In the genomic region with DNA sequence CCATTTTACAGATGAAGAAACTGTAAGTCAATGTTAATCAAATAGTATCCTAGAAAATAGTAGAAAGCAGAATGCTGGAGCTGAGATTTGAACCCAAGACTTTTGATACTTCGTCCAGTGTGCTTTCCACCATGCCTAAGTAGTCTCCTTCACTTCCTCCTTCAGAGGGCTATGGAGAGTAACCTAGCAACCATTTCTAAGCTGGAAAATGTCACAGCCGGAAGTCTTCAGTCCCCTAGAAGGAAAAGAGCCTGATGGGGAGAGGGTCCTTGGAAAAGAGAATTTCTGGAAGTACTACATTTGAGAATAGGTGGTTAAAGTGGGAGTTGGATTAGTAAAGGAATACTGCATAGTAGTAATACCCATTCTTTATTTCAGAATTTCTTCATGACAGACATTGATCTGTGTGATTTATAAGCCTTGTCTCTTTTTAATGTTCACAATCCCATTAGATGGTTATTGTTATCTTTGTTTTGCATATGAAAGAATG, we compare ENCODE assay signal across 24 cellular contexts. TPM values are rescaled to one million over a fixed set of nuclear protein-coding genes. Genes with fewer than 3 reads are reported as not detected.
A peak's percentile ranks its signal among the peaks of the same experiment; 100 is the strongest.
DNase-seq lines count a peak whose midpoint lies in the region; ATAC-seq, FAIRE-seq and TF ChIP-seq lines count a peak whose summit lies in the region.
"Had no signal": no experiment of that assay in that cellular context is flagged by ENCODE, and none has a peak within 500 bp of the region (broad histone marks: within the 10 kb centered on the region; RNA-seq: fewer than 3 reads in every experiment).

No MANE protein-coding gene starts in this region.

- H3K18ac ChIP-seq in H1 (ENCODE audit: extremely low read depth, low read length) = no peak overlapping the region

- BruUV-seq in MCF 10A (replicated peaks; lab: Mats Ljungman, UMichigan) = no TSS peak

- H4K91ac ChIP-seq in H1 (replicated peaks; ENCODE audit: insufficient read length, low read length) = no peak overlapping the region

- H3K36me3 ChIP-seq in GM23338 (ENCODE audit: insufficient read depth) (no peaks in the 10 kb centered on the region), HUES6 (ENCODE audit: control insufficient read depth, insufficient read depth, low read length) (no peaks in the 10 kb centered on the region), H1 (ENCODE audit: control insufficient read depth in 2 of 4, insufficient read depth in 4 of 4, low read length in 3 of 4) (no peaks in the 10 kb centered on the region)
- H3K36me3 ChIP-seq: BE2C had no signal

- H3K4ac ChIP-seq in H1 (replicated peaks; ENCODE audit: insufficient read length, low read depth, low read length) = no peak overlapping the region

- no peaks in the 10 kb centered on the region for H3K79me2 ChIP-seq in GM23338 (replicated peaks; ENCODE audit: insufficient read depth)
- H3K79me2 ChIP-seq in H1 (ENCODE audit: control insufficient read depth in 1 of 2, insufficient read depth in 2 of 2, low read length in 2 of 2) = no peaks in the 10 kb centered on the region

- H3K27me3 Mint-ChIP-seq in GM23338 (ENCODE audit: insufficient read depth, low read depth, poor library complexity) = peaks cover 6% of the 10 kb centered on the region
- no peaks in the 10 kb centered on the region for H3K27me3 Mint-ChIP-seq in neural crest cell (ENCODE audit: low read depth)
- H3K27me3 Mint-ChIP-seq in MCF 10A (ENCODE audit: insufficient read depth, unreplicated experiment) = no peaks in the 10 kb centered on the region

- H4K5ac ChIP-seq in H1 (ENCODE audit: insufficient read length, low read depth, low read length) = no peak overlapping the region

- no peak overlapping the region for H3K14ac ChIP-seq in H1 (ENCODE audit: insufficient read length)

- no peak overlapping the region for H2AFZ ChIP-seq in GM23338
- H2AFZ ChIP-seq in H1 (ENCODE audit: low read length) = no peak overlapping the region
- H2AFZ ChIP-seq: GM23248 had no signal

- no peaks in the 10 kb centered on the region for H3K27me3 ChIP-seq in GM23338 (ENCODE audit: insufficient read depth)
- H3K27me3 ChIP-seq in HUES6 (ENCODE audit: control insufficient read depth, insufficient read depth, low read length) = no peaks in the 10 kb centered on the region
- H3K27me3 ChIP-seq in H1 (replicated peaks in 1 of 4; ENCODE audit: control insufficient read depth in 3 of 4, extremely low read depth in 1 of 4, insufficient read depth in 3 of 4, low read length in 3 of 4) = no peaks in the 10 kb centered on the region
- H3K27me3 ChIP-seq: BE2C had no signal

- no peaks in the 10 kb centered on the region for H3K9me2 ChIP-seq in GM23338 (ENCODE audit: insufficient read depth)

- H3K9me3 Mint-ChIP-seq in GM23338 (no peaks in the 10 kb centered on the region), neural crest cell (no peaks in the 10 kb centered on the region), MCF 10A (ENCODE audit: unreplicated experiment) (no peaks in the 10 kb centered on the region)

- no peak overlapping the region for H3K9ac ChIP-seq in HUES6 (ENCODE audit: low read length)
- no peak overlapping the region for H3K9ac ChIP-seq in H1 (replicated peaks in 1 of 4; ENCODE audit: extremely low read depth in 1 of 4, low read depth in 3 of 4, low read length in 3 of 4)
- H3K9ac ChIP-seq: GM23248 had no signal

- FAIRE-seq in H1 (lab: Jason Lieb, UNC) = peak; percentile 42
- FAIRE-seq: A204.1, G401.6, GM12891 had no signal

- no peak for TF ChIP-seq POLR2A in H1 (IDR thresholded peaks at IDR 0.05; ENCODE audit: control extremely low read depth in 1 of 2, low read depth in 2 of 2, low read length in 2 of 2)

- CTCF ChIA-PET in H1 (lab: Charles Lee; ENCODE audit: partially characterized antibody) (interaction anchor here (0.7 to 6.7 kb wide), 13 partner anchors 11 to 188 kb away, joined by 3 to 50 read pairs (median 5); a partner anchor contains a TSS), MCF 10A (lab: Yijun Ruan, JAX) (interaction anchor here (0.6 to 8.3 kb wide), 10 partner anchors 8 to 673 kb away, joined by 3 to 74 read pairs (median 3); a partner anchor contains a TSS)

- H2BK120ac ChIP-seq in H1 (replicated peaks; ENCODE audit: low read depth, low read length) = no peak overlapping the region

- intact Hi-C loops in MCF 10A (cut with micrococcal nuclease) = no loop called here

- H2BK5ac ChIP-seq in H1 (ENCODE audit: low read depth, low read length) = no peak overlapping the region

- H3K4me1 ChIP-seq in GM23338 (ENCODE audit: insufficient read depth) = peaks cover 39% of the 10 kb centered on the region
- peaks cover 44% of the 10 kb centered on the region for H3K4me1 ChIP-seq in HUES6 (ENCODE audit: control insufficient read depth, insufficient read depth, low read length)
- H3K4me1 ChIP-seq in H1 (replicated peaks in 1 of 4; ENCODE audit: control insufficient read depth in 3 of 4, insufficient read depth in 4 of 4, low read length in 3 of 4) = peaks cover 3 to 26% (median 21%) of the 10 kb centered on the region in 4 experiments; a peak in 6 of 7 replicates

- POLR2A ChIA-PET in H1 (lab: Charles Lee; ENCODE audit: partially characterized antibody) = interaction anchor here (0.7 to 8.3 kb wide), 7 partner anchors 12 to 841 kb away, joined by 3 to 155 read pairs (median 5); a partner anchor contains a TSS
- POLR2A ChIA-PET in MCF 10A (lab: Yijun Ruan, JAX) = interaction anchor here (0.7 to 8.1 kb wide), 6 partner anchors 8 to 72 kb away, joined by 3 to 146 read pairs (median 6); a partner anchor contains a TSS

- no peak overlapping the region for H2AK5ac ChIP-seq in H1 (ENCODE audit: low read depth, low read length)

- 80% methylated on average over 2 of the region's 2 CpGs; no CpG with 5 or more reads in 1 of the 2 experiments for WGBS in H1 (ENCODE audit: extremely low coverage in 1 of 2, insufficient coverage in 1 of 2, insufficient read length in 1 of 2, insufficient replicate concordance in 2 of 2, low coverage in 1 of 2, low lambda C conversion rate in 2 of 2, missing lambda C conversion rate in 1 of 2), 2 experiments

- no peak overlapping the region for H3K56ac ChIP-seq in H1 (replicated peaks; ENCODE audit: insufficient read length, low read depth, low read length)

- H4K20me1 ChIP-seq in GM23338 (replicated peaks; ENCODE audit: insufficient read depth) (no peaks in the 10 kb centered on the region), H1 (replicated peaks in 1 of 2; ENCODE audit: control insufficient read depth in 1 of 2, insufficient read depth in 2 of 2, low read length in 2 of 2) (no peaks in the 10 kb centered on the region)

- no peak overlapping the region for H2BK12ac ChIP-seq in H1 (ENCODE audit: low read depth, low read length)

- H3K23ac ChIP-seq in H1 (ENCODE audit: insufficient read length) = no peak overlapping the region

- no peak overlapping the region for H2BK20ac ChIP-seq in H1 (ENCODE audit: low read length)

- no peak overlapping the region for H4K8ac ChIP-seq in H1 (ENCODE audit: extremely low read depth, insufficient read depth, low read length)

- no peak for TF ChIP-seq EP300 in H1 (IDR thresholded peaks at IDR 0.05; ENCODE audit: borderline replicate concordance in 1 of 2, low read depth in 2 of 2, low read length in 2 of 2)

- peak overlapping the region; percentile 25; the same call in 1 of the 2 replicates for H3K4me2 ChIP-seq in GM23338
- H3K4me2 ChIP-seq in H1 (ENCODE audit: insufficient read depth in 1 of 2, low read depth in 2 of 2, low read length in 2 of 2) = peak overlapping the region; percentile 4 to 31; a peak in 1 of 4 replicates

- H3K4me1 Mint-ChIP-seq in GM23338 (peaks cover 48% of the 10 kb centered on the region), neural crest cell (peaks cover 41% of the 10 kb centered on the region), MCF 10A (ENCODE audit: insufficient read depth, unreplicated experiment) (peaks cover 39% of the 10 kb centered on the region)

- peak; percentile 69 for DNase-seq in GM23338 (ENCODE audit: low spot score)
- no peak for DNase-seq in H1 (ENCODE audit: low read depth in 1 of 2, low spot score in 2 of 2)
- no peak for DNase-seq in neural crest cell (ENCODE audit: low read depth, low spot score)
- DNase-seq in NCI-H2171 (lab: John Stamatoyannopoulos, UW) = no peak
- no peak for DNase-seq in cerebellar cortex (ENCODE audit: low spot score)
- DNase-seq in MCF 10A (ENCODE audit: unreplicated experiment) = no peak
- DNase-seq: BE2C; CD4-positive, alpha-beta memory T cell; DMS153; DMS79 treated with DMSO at 0.1 percent for 48 hours; EL; GM23248; HCEC 1CT; HFFc6; KG1 had no signal

- no peaks in the 10 kb centered on the region for H3K36me3 Mint-ChIP-seq in GM23338 (ENCODE audit: low read depth)
- H3K36me3 Mint-ChIP-seq in neural crest cell (ENCODE audit: low read depth) = no peaks in the 10 kb centered on the region
- peaks cover 9% of the 10 kb centered on the region for H3K36me3 Mint-ChIP-seq in MCF 10A (ENCODE audit: insufficient read depth, unreplicated experiment)
- H3K36me3 Mint-ChIP-seq: CD4-positive, alpha-beta memory T cell; IgD-negative memory B cell had no signal

- H3K4me3 Mint-ChIP-seq in GM23338 (no peak overlapping the region), neural crest cell (peak overlapping the region; percentile 52), MCF 10A (ENCODE audit: unreplicated experiment) (no peak overlapping the region)
- H3K4me3 Mint-ChIP-seq: CD4-positive, alpha-beta memory T cell; HFFc6 had no signal

- H3K27ac ChIP-seq in GM23338 (ENCODE audit: low read depth) (peak overlapping the region; percentile 69), HUES6 (ENCODE audit: low read depth, low read length) (peak overlapping the region; percentile 31; the same call in 1 of the 2 replicates), H1 (ENCODE audit: low read depth, low read length) (no peak overlapping the region)
- H3K27ac ChIP-seq: C4-2B, GM23248, HL-60 had no signal

- TF ChIP-seq RAD21 in H1 (IDR thresholded peaks at IDR 0.05 in 1 of 2, conservative IDR thresholded peaks at IDR 0.05 in 1 of 2; ENCODE audit: low read depth in 2 of 2, low read length in 2 of 2) = no peak

- no peak for ATAC-seq in GM23338
- no peak for ATAC-seq in HG03175 (IDR thresholded peaks at IDR 0.05; ENCODE audit: unreplicated experiment)

- H3K79me1 ChIP-seq in H1 (ENCODE audit: low read depth, low read length) = no peaks in the 10 kb centered on the region

- TF ChIP-seq CTCF in GM23338 (conservative IDR thresholded peaks at IDR 0.05; ENCODE audit: low read depth in 2 of 2) (no peak), H1 (IDR thresholded peaks at IDR 0.05; ENCODE audit: control extremely low read depth in 1 of 3, insufficient read depth in 1 of 3, low read depth in 1 of 3, low read length in 3 of 3) (no peak), neural crest cell (conservative IDR thresholded peaks at IDR 0.05) (no peak), MCF 10A (IDR thresholded peaks at IDR 0.05; ENCODE audit: unreplicated experiment) (no peak)

- H3K27ac Mint-ChIP-seq in GM23338 = peak overlapping the region; percentile 84; the same call in 1 of the 2 replicates
- no peak overlapping the region for H3K27ac Mint-ChIP-seq in neural crest cell (ENCODE audit: unreplicated experiment)
- no peak overlapping the region for H3K27ac Mint-ChIP-seq in MCF 10A (ENCODE audit: low read depth, unreplicated experiment)
- H3K27ac Mint-ChIP-seq: CD4-positive, alpha-beta memory T cell; HFFc6; IgD-negative memory B cell had no signal

- no peaks in the 10 kb centered on the region for H3K9me3 ChIP-seq in HUES6 (ENCODE audit: control insufficient read depth, insufficient read depth, low read depth, low read length)
- no peaks in the 10 kb centered on the region for H3K9me3 ChIP-seq in H1 (ENCODE audit: insufficient read depth in 2 of 2, low read depth in 1 of 2, low read length in 1 of 2)
- H3K9me3 ChIP-seq: BE2C had no signal

- H2BK15ac ChIP-seq in H1 (ENCODE audit: low read length) = no peak overlapping the region

- H3K23me2 ChIP-seq in H1 (ENCODE audit: low read depth, low read length) = peaks cover 11% of the 10 kb centered on the region; the same call in 1 of the 2 replicates

- no peaks in the 10 kb centered on the region; the same call in 1 of the 2 replicates for H3F3A ChIP-seq in GM23338 (replicated peaks; ENCODE audit: low read depth)

- no peak overlapping the region for H3K4me3 ChIP-seq in GM23338
- H3K4me3 ChIP-seq in HUES6 (ENCODE audit: low read depth, low read length) = no peak overlapping the region
- H3K4me3 ChIP-seq in H1 (ENCODE audit: extremely low read depth in 1 of 4, insufficient read depth in 2 of 4, low read depth in 3 of 4, low read length in 4 of 4) = peak overlapping the region in 1 of 4 experiments; percentile 25; a peak in 1 of 8 replicates
- H3K4me3 ChIP-seq: GM23248 had no signal

RNA-seq across cellular contexts. Expression of a gene that starts 32.7 kb away (rescaled TPM):
- total RNA-seq in GM23338 (2014; rRNA removed; shearing (Covaris generic)) = 11.8 and 13.1 TPM in 2 replicates
- polyA plus RNA-seq in GM23338 (2016; fragmentation: Nextera tagmentation; extraction: Ambion mirVana) (0.54 and 1.8 TPM in 2 replicates), H1 (2011; rRNA removed) (4.6 and 5.0 TPM in 2 replicates)
- 3.7 and 4.9 TPM in 2 replicates for total RNA-seq in H1 (2021; fragmentation: NEBNext Ultra II Directional; extraction: Animal tissue kit (Norgen Biotek cat#: 25700))
- 3.9 TPM for polyA plus RNA-seq in H1 (2011; cell fraction: cytosol; rRNA removed)
- polyA plus RNA-seq in H1 (2011; cell fraction: nucleus; rRNA removed) = 6.7 TPM
- polyA plus RNA-seq in H1 (2012, experiment 1 of 2) = 1.9 to 4.4 TPM (median 3.2 TPM) in 4 replicates
- polyA plus RNA-seq in H1 (2012, experiment 2 of 2) = 0.70 TPM
- 20.4 TPM for polyA plus RNA-seq in H1 (2013, experiment 1 of 2)
- polyA plus RNA-seq in H1 (2013, experiment 2 of 2) = 23.0 TPM
- polyA minus RNA-seq in H1 (2011; rRNA and poly(A)+ RNA removed) = 16.8 and 20.7 TPM in 2 replicates
- 8.4 TPM for polyA minus RNA-seq in H1 (2011; cell fraction: cytosol; rRNA and poly(A)+ RNA removed)
- polyA minus RNA-seq in H1 (2011; cell fraction: nucleus; rRNA and poly(A)+ RNA removed) = 26.9 TPM
- total RNA-seq in neural crest cell (1.8 and 1.9 TPM in 2 replicates), MCF 10A (2022) (9.3 and 12.3 TPM in 2 replicates)
- total RNA-seq: CD4-positive, alpha-beta memory T cell; GM23248; HFFc6 had no signal
- polyA plus RNA-seq: AG04450; CD4-positive, alpha-beta memory T cell; GM23248; IgD-negative memory B cell had no signal

RNA-seq across cellular contexts. Expression of a gene that starts 52.2 kb away (rescaled TPM):
- 0.03 and 0.08 TPM in 2 replicates for total RNA-seq in GM23338 (2014; rRNA removed; shearing (Covaris generic))
- 0.05 and 0.09 TPM in 2 replicates for polyA plus RNA-seq in GM23338 (2016; fragmentation: Nextera tagmentation; extraction: Ambion mirVana)
- 0.04 and 0.08 TPM in 2 replicates for total RNA-seq in H1 (2021; fragmentation: NEBNext Ultra II Directional; extraction: Animal tissue kit (Norgen Biotek cat#: 25700))
- 0.03 and 0.05 TPM in 2 replicates for polyA plus RNA-seq in H1 (2011; rRNA removed)
- 0.08 TPM for polyA plus RNA-seq in H1 (2011; cell fraction: cytosol; rRNA removed)
- 0.10 TPM for polyA plus RNA-seq in H1 (2011; cell fraction: nucleus; rRNA removed)
- 0.01 to 0.05 TPM (median 0.04 TPM) in 3 of 4 replicates, not detected in the other for polyA plus RNA-seq in H1 (2012, experiment 1 of 2)
- polyA plus RNA-seq in H1 (2012, experiment 2 of 2) = not detected
- 0.06 TPM for polyA plus RNA-seq in H1 (2013, experiment 1 of 2)
- 0.06 TPM for polyA plus RNA-seq in H1 (2013, experiment 2 of 2)
- polyA minus RNA-seq in H1 (2011; rRNA and poly(A)+ RNA removed) = 0.17 and 0.35 TPM in 2 replicates
- polyA minus RNA-seq in H1 (2011; cell fraction: cytosol; rRNA and poly(A)+ RNA removed) = not detected
- 0.40 TPM for polyA minus RNA-seq in H1 (2011; cell fraction: nucleus; rRNA and poly(A)+ RNA removed)
- total RNA-seq in neural crest cell = 0.14 and 0.23 TPM in 2 replicates
- total RNA-seq in MCF 10A (2022) = not detected in 2 replicates
- total RNA-seq: CD4-positive, alpha-beta memory T cell; GM23248; HFFc6 had no signal
- polyA plus RNA-seq: AG04450; CD4-positive, alpha-beta memory T cell; GM23248; IgD-negative memory B cell had no signal
